Comparison of ENCODE assay signal across 1 cellular context in genomic region chr1:179586107-179586823, GRCh38.
A peak's percentile ranks its signal among the peaks of the same experiment; 100 is the strongest.
TF ChIP-seq lines count a peak whose summit lies in the region.

No MANE protein-coding gene starts in this region.

TF ChIP-seq in K562, 482 proteins besides CTCF, POLR2A, EP300 and RAD21 (continued from another document and continues in another):
- no peak for TF ChIP-seq ZBTB11 (CRISPR knock-in tag; IDR thresholded peaks at IDR 0.05)
- no peak for TF ChIP-seq EHMT2 (IDR thresholded peaks at IDR 0.05)
- TF ChIP-seq KLF10 (CRISPR knock-in tag; IDR thresholded peaks at IDR 0.05): no peak
- no peak for TF ChIP-seq GATAD2B (IDR thresholded peaks at IDR 0.05; ENCODE audit: borderline replicate concordance)
- no peak for TF ChIP-seq IRF9 (tag; IDR thresholded peaks at IDR 0.05)
- peak; percentile 58; the same call in 1 of the 2 replicates for TF ChIP-seq RB1 (IDR thresholded peaks at IDR 0.05; ENCODE audit: low read depth)
- TF ChIP-seq CXXC5 (CRISPR knock-in tag; IDR thresholded peaks at IDR 0.05): peak; percentile 63; the same call in 1 of the 2 replicates
- TF ChIP-seq HNRNPL (IDR thresholded peaks at IDR 0.05; ENCODE audit: low read depth, low read length): no peak
- peak; percentile 16 for TF ChIP-seq CCNT2 (IDR thresholded peaks at IDR 0.05; ENCODE audit: borderline replicate concordance, extremely low read depth, insufficient read length, low read depth, low read length)
- no peak for TF ChIP-seq TGIF2 (CRISPR knock-in tag; IDR thresholded peaks at IDR 0.05)
- no peak for TF ChIP-seq KAT7 (CRISPR knock-in tag; IDR thresholded peaks at IDR 0.05; ENCODE audit: borderline replicate concordance)
- no peak for TF ChIP-seq THAP12 (CRISPR knock-in tag; IDR thresholded peaks at IDR 0.05)
- no peak for TF ChIP-seq MXI1 (IDR thresholded peaks at IDR 0.05; ENCODE audit: low read depth, low read length)
- no peak for TF ChIP-seq TFE3 (CRISPR knock-in tag; IDR thresholded peaks at IDR 0.05)
- TF ChIP-seq POLR2B (IDR thresholded peaks at IDR 0.05; ENCODE audit: low read depth, partially characterized antibody): no peak
- TF ChIP-seq RBM14 (IDR thresholded peaks at IDR 0.05; ENCODE audit: borderline replicate concordance, insufficient read depth, low read depth, low read length): no peak
- peak; percentile 25; the same call in 1 of the 2 replicates for TF ChIP-seq C11orf30 (IDR thresholded peaks at IDR 0.05; ENCODE audit: low read depth)
- TF ChIP-seq PHB (CRISPR knock-in tag; IDR thresholded peaks at IDR 0.05): no peak
- no peak for TF ChIP-seq KHSRP (IDR thresholded peaks at IDR 0.05)
- no peak for TF ChIP-seq TEAD4 (IDR thresholded peaks at IDR 0.05; ENCODE audit: low read length)
- no peak for TF ChIP-seq TEAD4 (CRISPR knock-in tag; IDR thresholded peaks at IDR 0.05; ENCODE audit: borderline replicate concordance)
- no peak for TF ChIP-seq GABPB1 (CRISPR knock-in tag; IDR thresholded peaks at IDR 0.05)
- TF ChIP-seq CCAR2 (IDR thresholded peaks at IDR 0.05; ENCODE audit: low read depth, low read length): no peak
- no peak for TF ChIP-seq ZNF146 (CRISPR knock-in tag; IDR thresholded peaks at IDR 0.05; ENCODE audit: unreplicated experiment)
- no peak for TF ChIP-seq POLR2AphosphoS2 (IDR thresholded peaks at IDR 0.05; ENCODE audit: low read length)
- no peak for TF ChIP-seq ZNF184 (CRISPR knock-in tag; IDR thresholded peaks at IDR 0.05)
- no peak for TF ChIP-seq SPI1 (IDR thresholded peaks at IDR 0.05; ENCODE audit: borderline replicate concordance, low read depth, low read length)
- no peak for TF ChIP-seq FOSL1 (tag; conservative IDR thresholded peaks at IDR 0.05)
- no peak for TF ChIP-seq ELK1 (CRISPR knock-in tag; IDR thresholded peaks at IDR 0.05)
- TF ChIP-seq NUFIP1 (IDR thresholded peaks at IDR 0.05; ENCODE audit: partially characterized antibody): no peak
- no peak for TF ChIP-seq LEF1 (IDR thresholded peaks at IDR 0.05)
- no peak for TF ChIP-seq PHTF2 (CRISPR knock-in tag; IDR thresholded peaks at IDR 0.05)
- no peak for TF ChIP-seq THRB (CRISPR knock-in tag; conservative IDR thresholded peaks at IDR 0.05)
- no peak for TF ChIP-seq ZNF354B (CRISPR knock-in tag; IDR thresholded peaks at IDR 0.05)
- no peak for TF ChIP-seq CEBPG (CRISPR knock-in tag; IDR thresholded peaks at IDR 0.05)
- no peak for TF ChIP-seq CEBPG (tag; conservative IDR thresholded peaks at IDR 0.05 in 1 of 2, IDR thresholded peaks at IDR 0.05 in 1 of 2)
- TF ChIP-seq STAT5A (IDR thresholded peaks at IDR 0.05; ENCODE audit: borderline replicate concordance, low read length): no peak
- no peak for TF ChIP-seq ZNF280A (IDR thresholded peaks at IDR 0.05; ENCODE audit: low read depth, partially characterized antibody)
- TF ChIP-seq EZH2 (IDR thresholded peaks at IDR 0.05; ENCODE audit: borderline replicate concordance, low read depth, low read length): no peak
- TF ChIP-seq ZNF696 (CRISPR knock-in tag; conservative IDR thresholded peaks at IDR 0.05): no peak
- no peak for TF ChIP-seq FOXK1 (CRISPR knock-in tag; IDR thresholded peaks at IDR 0.05; ENCODE audit: borderline replicate concordance)
- TF ChIP-seq XRCC5 (IDR thresholded peaks at IDR 0.05; ENCODE audit: low read depth, low read length): 0 out of 2 replicates have a peak, but pooled peaks have one; percentile 40
- TF ChIP-seq RBFOX2 (IDR thresholded peaks at IDR 0.05; ENCODE audit: low read depth, low read length): no peak
- TF ChIP-seq SMC3 (conservative IDR thresholded peaks at IDR 0.05; ENCODE audit: insufficient read depth, low read depth, low read length): peak; percentile 42; the same call in 1 of the 2 replicates
- peak in 1 of 2 experiments; percentile 59 for TF ChIP-seq E2F6 (IDR thresholded peaks at IDR 0.05; ENCODE audit: borderline replicate concordance in 1 of 2, extremely low read depth in 1 of 2, insufficient read depth in 1 of 2, insufficient read length in 1 of 2, low read depth in 1 of 2, low read length in 1 of 2, poor library complexity in 1 of 2, severe bottlenecking in 1 of 2)
- TF ChIP-seq ZBTB34 (CRISPR knock-in tag; IDR thresholded peaks at IDR 0.05): no peak
- no peak for TF ChIP-seq ELK3 (CRISPR knock-in tag; IDR thresholded peaks at IDR 0.05)
- TF ChIP-seq PRMT5 (CRISPR knock-in tag; IDR thresholded peaks at IDR 0.05): no peak
- no peak for TF ChIP-seq EP400 (IDR thresholded peaks at IDR 0.05)
- TF ChIP-seq HLTF (IDR thresholded peaks at IDR 0.05): no peak
- TF ChIP-seq ZBTB33 (CRISPR knock-in tag; IDR thresholded peaks at IDR 0.05): 0 out of 2 replicates have a peak, but pooled peaks have one; percentile 52
- no peak for TF ChIP-seq SNRNP70 (optimal IDR thresholded peaks at IDR 0.05; ENCODE audit: low read depth, low read length)
